ENCODE assay signal across 9 cellular contexts in the genomic region with DNA sequence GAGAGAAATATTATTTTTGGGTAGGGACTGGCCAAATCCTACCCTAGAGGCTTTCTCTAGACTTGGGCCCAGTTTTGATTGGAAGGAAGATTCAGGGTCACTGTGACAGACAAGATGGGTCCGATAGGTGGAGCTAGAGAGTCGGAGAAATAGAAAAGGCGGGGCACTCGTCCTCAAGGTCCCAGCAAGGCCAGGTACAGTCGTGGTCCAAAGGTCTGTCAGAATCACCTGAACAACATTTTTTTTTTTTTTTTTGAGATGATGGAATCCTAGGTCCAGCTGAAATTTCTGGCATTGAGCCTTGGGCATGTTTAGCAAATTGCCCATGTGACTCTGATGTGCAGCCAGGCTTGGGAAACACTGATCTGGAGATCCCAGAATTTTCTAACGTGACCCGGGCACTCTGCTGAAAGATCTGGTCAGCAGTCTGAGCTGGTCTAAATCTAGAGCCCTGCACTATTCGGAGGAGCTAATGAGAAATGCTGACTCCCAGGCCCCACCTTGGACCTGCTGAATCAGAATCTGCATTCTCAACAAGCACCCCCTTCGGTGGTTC. TPM values are rescaled to one million over a fixed set of nuclear protein-coding genes. Genes with fewer than 3 reads are reported as not detected.
A peak's percentile ranks its signal among the peaks of the same experiment; 100 is the strongest.
DNase-seq lines count a peak whose midpoint lies in the region; ATAC-seq and TF ChIP-seq lines count a peak whose summit lies in the region.
"Had no signal": no experiment of that assay in that cellular context is flagged by ENCODE, and none has a peak within 500 bp of the region (broad histone marks: within the 10 kb centered on the region; RNA-seq: fewer than 3 reads in every experiment).

No MANE protein-coding gene starts in this region.

- WGBS in heart right ventricle, 2 donors = 16 to 19% methylated on average over 9 of the region's 9 CpGs

- no peaks in the 10 kb centered on the region for H3K9me3 ChIP-seq in HEK293 (ENCODE audit: control insufficient read depth, insufficient read depth, low read depth, low read length)
- H3K9me3 ChIP-seq in SJSA1 (replicated peaks) = no peaks in the 10 kb centered on the region
- no peaks in the 10 kb centered on the region for H3K9me3 ChIP-seq in heart right ventricle

- H3K4me3 ChIP-seq in GM12865 (ENCODE audit: low read depth, low read length) = no peak overlapping the region
- H3K4me3 ChIP-seq in HEK293 (ENCODE audit: low read depth, low read length) = no peak overlapping the region
- H3K4me3 ChIP-seq in SJSA1 = no peak overlapping the region
- no peak overlapping the region for H3K4me3 ChIP-seq in heart right ventricle

- CTCF ChIA-PET in HEK293 (lab: Yijun Ruan, JAX) = interaction anchor here (0.6 to 13.9 kb wide), 41 partner anchors 9 to 982 kb away, joined by 3 to 247 read pairs (median 4); partner anchors contain the start of gene LPIN1

- DNase-seq in GM12865 (ENCODE audit: low read depth) (peak; percentile 73), MV-4-11 (lab: John Stamatoyannopoulos, UW) (peak; percentile 43), SJSA1 (ENCODE audit: low read depth in 1 of 2, low spot score in 2 of 2) (peak; percentile 57 to 65), heart right ventricle (peak in 1 of 2 donors; percentile 76), sciatic nerve (ENCODE audit: low spot score) (no peak)
- peak; percentile 65 for DNase-seq in activated naive CD4-positive, alpha-beta T cell treated with Interleukin-2 at 50 U/mL for 16 hours

- no peaks in the 10 kb centered on the region for H3K36me3 ChIP-seq in HEK293 (ENCODE audit: control insufficient read depth in 2 of 2, insufficient read depth in 1 of 2, low read length in 2 of 2)
- H3K36me3 ChIP-seq in SJSA1 = no peaks in the 10 kb centered on the region
- no peaks in the 10 kb centered on the region for H3K36me3 ChIP-seq in heart right ventricle

- intact Hi-C loops in heart right ventricle (cut with DNase I) (loop anchor here in 8 of 10 donors (1.0 to 5.0 kb wide), 5 partner anchors 84 to 90 kb away; no protein-coding TSS in a partner anchor), sciatic nerve (cut with DNase I) (loop anchor here (5.0 kb wide), 1 partner anchor 54 kb away; the partner anchor contains the start of gene LPIN1)

- peak in 7 of 8 donors; percentile 35 to 63 (median 53) for ATAC-seq in heart right ventricle
- ATAC-seq in sciatic nerve = peak; percentile 78
- ATAC-seq in GM18873 (IDR thresholded peaks at IDR 0.05; ENCODE audit: low FRiP score, unreplicated experiment) = no peak

- H3K27me3 ChIP-seq in SJSA1 (replicated peaks) (no peaks in the 10 kb centered on the region), heart right ventricle (no peaks in the 10 kb centered on the region)

- H3K4me1 ChIP-seq in HEK293 (ENCODE audit: control insufficient read depth, insufficient read depth, low read length) (no peaks in the 10 kb centered on the region), SJSA1 (replicated peaks) (peaks cover 27% of the 10 kb centered on the region), heart right ventricle (peaks cover 0 to 42% (median 30%) of the 10 kb centered on the region in 9 donors)

- H3K27ac ChIP-seq in HEK293 (ENCODE audit: extremely low read depth, low read depth, low read length) = no peak overlapping the region
- H3K27ac ChIP-seq in SJSA1 = no peak overlapping the region
- H3K27ac ChIP-seq in heart right ventricle = no peak overlapping the region

- TF ChIP-seq CTCF in GM12865 (IDR thresholded peaks at IDR 0.05; ENCODE audit: insufficient read depth, low read depth, low read length, missing control alignments) (peak; percentile 80), HEK293 (tag by site-specific recombination; IDR thresholded peaks at IDR 0.05) (peak; percentile 62; the same call in 1 of the 2 replicates), heart right ventricle (IDR thresholded peaks at IDR 0.05) (peak; percentile 66 to 89 (median 80))

- POLR2A ChIA-PET in HEK293 (lab: Yijun Ruan, JAX) = no interaction called here

TF ChIP-seq in HEK293, 187 proteins besides CTCF, POLR2A, EP300 and RAD21:
- TF ChIP-seq ZNF10 (tag by site-specific recombination; IDR thresholded peaks at IDR 0.05) (no peak), ZNF510 (tag by site-specific recombination; IDR thresholded peaks at IDR 0.05; ENCODE audit: insufficient replicate concordance) (no peak), KLF7 (tag by site-specific recombination; IDR thresholded peaks at IDR 0.05; ENCODE audit: borderline replicate concordance) (no peak), OVOL3 (tag by site-specific recombination; IDR thresholded peaks at IDR 0.05) (no peak), ZNF138 (tag by site-specific recombination; IDR thresholded peaks at IDR 0.05; ENCODE audit: borderline replicate concordance) (no peak), ZFP3 (tag by site-specific recombination; IDR thresholded peaks at IDR 0.05; ENCODE audit: low read depth) (no peak), ZEB2 (tag by site-specific recombination; IDR thresholded peaks at IDR 0.05) (0 out of 2 replicates have a peak, but pooled peaks have one; percentile 26), SALL2 (tag by site-specific recombination; IDR thresholded peaks at IDR 0.05; ENCODE audit: borderline replicate concordance) (no peak), ZNF747 (tag by site-specific recombination; IDR thresholded peaks at IDR 0.05) (no peak), ZNF335 (tag by site-specific recombination; conservative IDR thresholded peaks at IDR 0.05) (no peak; the same call in 1 of the 2 replicates), ZBTB17 (tag by site-specific recombination; IDR thresholded peaks at IDR 0.05) (0 out of 2 replicates have a peak, but pooled peaks have one; percentile 39), MZF1 (tag by site-specific recombination; IDR thresholded peaks at IDR 0.05; ENCODE audit: borderline replicate concordance) (no peak), ZNF658 (tag by site-specific recombination; IDR thresholded peaks at IDR 0.05) (no peak), ZNF692 (tag by site-specific recombination; IDR thresholded peaks at IDR 0.05) (no peak), IKZF3 (tag by site-specific recombination; IDR thresholded peaks at IDR 0.05) (no peak), ZNF302 (tag by site-specific recombination; IDR thresholded peaks at IDR 0.05; ENCODE audit: low read depth) (no peak), RBAK (tag by site-specific recombination; IDR thresholded peaks at IDR 0.05) (no peak), ZNF654 (tag by site-specific recombination; IDR thresholded peaks at IDR 0.05; ENCODE audit: low read depth) (peak; percentile 51)
TF ChIP-seq in HEK293: peak in this region for 3.

RNA-seq across cellular contexts. Expression of gene NTSR2, which starts 23.0 kb away (rescaled TPM):
- not detected in 2 replicates for total RNA-seq in SJSA1 (2014; rRNA removed; shearing (Covaris generic))
- total RNA-seq in heart right ventricle (under 1 TPM in 1 of 10 donors, not detected in 9; 0.15 TPM), sciatic nerve (not detected)
- under 1 TPM in 1 of 2 donors, not detected in 1; 0.10 TPM for polyA plus RNA-seq in heart right ventricle
- polyA plus RNA-seq: esophagus had no signal

RNA-seq across cellular contexts. Expression of gene LPIN1, which starts 53.4 kb away (rescaled TPM):
- 19.1 and 19.4 TPM in 2 replicates for total RNA-seq in SJSA1 (2014; rRNA removed; shearing (Covaris generic))
- total RNA-seq in heart right ventricle = 10 to 100 TPM; 28.0 to 61.0 (median 34.9) TPM
- polyA plus RNA-seq in heart right ventricle = 10 to 100 TPM; 18.9 to 26.9 TPM
- total RNA-seq in sciatic nerve = 141 TPM
